In the genomic region with DNA sequence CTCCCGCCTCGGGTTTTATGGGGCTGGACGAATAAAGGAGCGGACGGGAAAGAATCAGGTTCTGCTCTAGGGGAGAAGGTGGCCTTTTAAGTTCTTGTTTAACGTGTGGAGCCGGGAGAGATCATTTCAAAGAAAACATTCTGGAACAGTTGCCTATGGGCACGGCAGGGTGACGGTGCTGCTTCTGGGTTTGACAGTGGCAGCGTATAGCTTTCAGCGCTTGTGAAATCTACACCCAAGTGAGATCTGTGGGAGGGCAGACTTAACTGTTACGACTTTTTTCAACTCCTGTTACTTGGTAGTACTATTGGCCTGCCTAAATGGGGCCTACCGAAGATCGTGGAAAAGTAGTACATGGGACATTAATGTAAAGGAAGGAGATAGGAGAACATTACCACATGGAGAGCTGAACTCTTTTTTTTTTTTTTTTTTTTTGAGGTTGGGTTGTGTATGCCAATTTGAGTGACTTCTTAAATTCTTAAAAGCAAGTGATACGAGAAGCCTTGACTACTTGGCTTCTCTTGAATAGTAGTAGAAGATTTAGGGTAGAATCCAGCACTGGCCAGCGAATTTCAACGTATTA, we compare ENCODE assay signal across 1 cellular context.
TF ChIP-seq lines count a peak whose summit lies in the region.

No MANE protein-coding gene starts in this region.

TF ChIP-seq in IMR-90, 13 proteins besides CTCF, POLR2A, EP300 and RAD21 (continued from another document):
- no peak for TF ChIP-seq MAZ (IDR thresholded peaks at IDR 0.05; ENCODE audit: borderline replicate concordance, low read depth, low read length)
- no peak for TF ChIP-seq BHLHE40 (IDR thresholded peaks at IDR 0.05; ENCODE audit: low read depth, low read length)
